In genomic region chr1:57325117-57325516, GRCh38 we compare ENCODE assay signal across 18 cellular contexts.
A peak's percentile ranks its signal among the peaks of the same experiment; 100 is the strongest.
DNase-seq lines count a peak whose midpoint lies in the region; ATAC-seq lines count a peak whose summit lies in the region.
"Had no signal": no experiment of that assay in that cellular context is flagged by ENCODE, and none has a peak within 500 bp of the region (broad histone marks: within the 10 kb centered on the region; RNA-seq: fewer than 3 reads in every experiment).

No MANE protein-coding gene starts in this region.

- DNase-seq in cerebellar cortex (ENCODE audit: low spot score) = peak; percentile 59
- peak; percentile 84 for DNase-seq in left lobe of liver (ENCODE audit: low spot score)
- DNase-seq in medulla oblongata (ENCODE audit: extremely low spot score) = peak; percentile 40
- DNase-seq in renal cortical epithelial cell (ENCODE audit: low read depth) = peak; percentile 4
- no peak for DNase-seq in activated CD4-positive, CD25-positive, alpha-beta regulatory T cell (lab: John Stamatoyannopoulos, UW)
- DNase-seq in HPDE6-E6E7 (ENCODE audit: extremely low spot score) = no peak
- DNase-seq in A172 (ENCODE audit: low spot score) = no peak
- DNase-seq: ACHN; BE2C; CD4-positive, CD25-positive, alpha-beta regulatory T cell; CD8-positive, alpha-beta memory T cell; COR-L47; DMS 273 treated with DMSO at 0.1 percent for 48 hours; DMS53; DND-41; EL; GM23248 had no signal

- ATAC-seq in left lobe of liver (peak; percentile 91), HG03457 (IDR thresholded peaks at IDR 0.05; ENCODE audit: unreplicated experiment) (no peak)

Comparison
In these comparisons a context has a peak if more than half of its experiments do, and no peak if none do; other contexts are left out.
1. DNase-seq: peak in cerebellar cortex (single experiment), left lobe of liver (single experiment), medulla oblongata (single experiment) and renal cortical epithelial cell (single experiment); none in activated CD4-positive, CD25-positive, alpha-beta regulatory T cell (0 of 4), HPDE6-E6E7 (single experiment) and A172 (single experiment).